Comparison of ENCODE assay signal across 14 cellular contexts in the genomic region with DNA sequence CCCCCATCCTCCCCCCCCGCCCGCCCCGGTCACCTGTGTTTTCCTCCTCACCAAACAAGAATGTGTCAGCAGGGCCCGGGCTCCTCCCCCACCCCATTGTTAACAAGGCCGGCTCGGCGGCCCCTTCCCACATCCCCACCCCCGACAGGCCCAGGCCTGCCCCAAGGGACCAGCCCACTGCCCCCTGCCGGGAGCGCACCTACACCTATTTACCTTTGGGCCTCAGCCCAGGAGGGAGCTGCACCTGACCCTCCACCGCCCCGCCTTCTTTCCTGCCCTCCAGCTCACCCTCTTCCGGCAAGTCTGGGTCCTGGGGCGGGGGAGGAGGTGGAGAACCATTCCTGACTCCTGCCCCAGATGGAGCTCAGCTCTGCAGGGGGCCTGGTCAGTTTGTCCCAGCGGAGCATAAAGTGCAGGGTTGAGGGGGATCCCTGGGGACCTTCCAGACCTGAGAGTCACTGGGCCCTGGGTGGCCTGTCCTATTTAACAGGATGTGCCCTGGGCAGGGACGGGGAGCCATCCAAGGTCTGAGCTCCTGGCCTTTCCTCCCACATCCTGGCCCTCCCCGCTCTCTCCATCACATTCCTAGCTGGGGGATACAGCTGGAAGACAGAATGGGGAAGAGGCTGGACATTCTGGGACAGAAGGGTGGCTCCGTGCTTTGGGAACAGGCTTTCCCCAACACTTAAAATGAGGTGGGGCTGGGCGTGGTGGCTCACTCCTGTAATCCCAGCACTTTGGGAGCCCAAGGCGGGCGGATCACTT. TPM values are rescaled to one million over a fixed set of nuclear protein-coding genes. Genes with fewer than 3 reads are reported as not detected.
A peak's percentile ranks its signal among the peaks of the same experiment; 100 is the strongest.
DNase-seq lines count a peak whose midpoint lies in the region; ATAC-seq, FAIRE-seq and TF ChIP-seq lines count a peak whose summit lies in the region.
"Had no signal": no experiment of that assay in that cellular context is flagged by ENCODE, and none has a peak within 500 bp of the region (broad histone marks: within the 10 kb centered on the region; RNA-seq: fewer than 3 reads in every experiment).

No MANE protein-coding gene starts in this region.

- intact Hi-C loops in left colon (cut with DNase I, micrococcal nuclease): no loop called here

- H3K9me3 ChIP-seq in A549 (no peaks in the 10 kb centered on the region), WERI-Rb-1 (ENCODE audit: severe bottlenecking) (no peaks in the 10 kb centered on the region)
- H3K9me3 ChIP-seq: tibial artery had no signal

- no peaks in the 10 kb centered on the region for H3K36me3 ChIP-seq in WERI-Rb-1
- H3K36me3 ChIP-seq: tibial artery had no signal

- no peak overlapping the region for H3K4me3 ChIP-seq in A549
- no peak overlapping the region for H3K4me3 ChIP-seq in WERI-Rb-1 (ENCODE audit: low read depth, low read length)
- H3K4me3 ChIP-seq: tibial artery had no signal

- H3K4me2 ChIP-seq in A549: peak overlapping the region; percentile 8

- CTCF ChIA-PET in A549 (lab: Yijun Ruan, JAX): interaction anchor here (0.6 to 38.7 kb wide), 16 partner anchors 9 to 1073 kb away, joined by 3 to 755 read pairs (median 4); no protein-coding TSS in a partner anchor

- TF ChIP-seq CTCF in A549 (IDR thresholded peaks at IDR 0.05) (no peak), WERI-Rb-1 (IDR thresholded peaks at IDR 0.05; ENCODE audit: low read depth, low read length) (no peak)

- POLR2A ChIA-PET in A549 (lab: Yijun Ruan, JAX): no interaction called here

- TF ChIP-seq POLR2A in A549 (IDR thresholded peaks at IDR 0.05; ENCODE audit: low read length): no peak
- TF ChIP-seq POLR2A in GM12891 (IDR thresholded peaks at IDR 0.05; ENCODE audit: low read depth, low read length): no peak

- peak overlapping the region; percentile 35 to 69; a peak in 5 of 6 replicates for H3K27ac ChIP-seq in A549
- H3K27ac ChIP-seq in WERI-Rb-1: peak overlapping the region; percentile 40; the same call in 1 of the 2 replicates
- H3K27ac ChIP-seq: tibial artery had no signal

- H3K4me1 ChIP-seq in A549: peaks cover 28% of the 10 kb centered on the region

- DNase-seq in A549 (ENCODE audit: low read depth in 1 of 2, low spot score in 1 of 2) (no peak), NCI-H1105 treated with DMSO at 0.1 percent for 48 hours (lab: John Stamatoyannopoulos, UW) (peak; percentile 94), WERI-Rb-1 (peak; percentile 62), left colon (peak; percentile 59 to 77), GM12891 (ENCODE audit: insufficient read length, low spot score) (no peak), dedifferentiated amniotic fluid mesenchymal stem cell (ENCODE audit: extremely low spot score) (no peak), HuH-7 (ENCODE audit: low spot score) (no peak), NCI-H1694 treated with DMSO at 0.1 percent for 48 hours (lab: John Stamatoyannopoulos, UW) (no peak)
- DNase-seq: activated CD4-positive, alpha-beta T cell treated with anti-CD3 and anti-CD28 coated beads for 1 hour; activated gamma-delta T cell; Kasumi-1; tibial artery had no signal

- 82% methylated on average over 11 of the region's 21 CpGs for WGBS in A549 (ENCODE audit: missing lambda C conversion rate)

- no peak for FAIRE-seq in A549 (lab: Jason Lieb, UNC)
- FAIRE-seq in GM12891 (lab: Jason Lieb, UNC): no peak

- ATAC-seq in A549: no peak
- peak; percentile 93 for ATAC-seq in left colon
- ATAC-seq: Right ventricle myocardium inferior had no signal

- H3K27me3 ChIP-seq in WERI-Rb-1 (ENCODE audit: insufficient read depth, low read depth, severe bottlenecking): no peaks in the 10 kb centered on the region

- TF ChIP-seq RAD21 in A549 (conservative IDR thresholded peaks at IDR 0.05 in 1 of 2, IDR thresholded peaks at IDR 0.05 in 1 of 2): no peak

- no peak for TF ChIP-seq EP300 in A549 (IDR thresholded peaks at IDR 0.05)

TF ChIP-seq in A549, 52 proteins besides CTCF, POLR2A, EP300 and RAD21 (continues in another document):
- TF ChIP-seq RARB (CRISPR knock-in tag; IDR thresholded peaks at IDR 0.05) (no peak), HOXB13 (CRISPR knock-in tag; IDR thresholded peaks at IDR 0.05; ENCODE audit: low read depth) (no peak), PHF8 (IDR thresholded peaks at IDR 0.05; ENCODE audit: borderline replicate concordance, low read depth) (no peak), ZNF302 (CRISPR knock-in tag; IDR thresholded peaks at IDR 0.05) (no peak)
- TF ChIP-seq, protein P1, sequence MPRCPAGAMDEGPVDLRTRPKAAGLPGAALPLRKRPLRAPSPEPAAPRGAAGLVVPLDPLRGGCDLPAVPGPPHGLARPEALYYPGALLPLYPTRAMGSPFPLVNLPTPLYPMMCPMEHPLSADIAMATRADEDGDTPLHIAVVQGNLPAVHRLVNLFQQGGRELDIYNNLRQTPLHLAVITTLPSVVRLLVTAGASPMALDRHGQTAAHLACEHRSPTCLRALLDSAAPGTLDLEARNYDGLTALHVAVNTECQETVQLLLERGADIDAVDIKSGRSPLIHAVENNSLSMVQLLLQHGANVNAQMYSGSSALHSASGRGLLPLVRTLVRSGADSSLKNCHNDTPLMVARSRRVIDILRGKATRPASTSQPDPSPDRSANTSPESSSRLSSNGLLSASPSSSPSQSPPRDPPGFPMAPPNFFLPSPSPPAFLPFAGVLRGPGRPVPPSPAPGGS (IDR thresholded peaks at IDR 0.05): no peak
- TF ChIP-seq, protein P2, sequence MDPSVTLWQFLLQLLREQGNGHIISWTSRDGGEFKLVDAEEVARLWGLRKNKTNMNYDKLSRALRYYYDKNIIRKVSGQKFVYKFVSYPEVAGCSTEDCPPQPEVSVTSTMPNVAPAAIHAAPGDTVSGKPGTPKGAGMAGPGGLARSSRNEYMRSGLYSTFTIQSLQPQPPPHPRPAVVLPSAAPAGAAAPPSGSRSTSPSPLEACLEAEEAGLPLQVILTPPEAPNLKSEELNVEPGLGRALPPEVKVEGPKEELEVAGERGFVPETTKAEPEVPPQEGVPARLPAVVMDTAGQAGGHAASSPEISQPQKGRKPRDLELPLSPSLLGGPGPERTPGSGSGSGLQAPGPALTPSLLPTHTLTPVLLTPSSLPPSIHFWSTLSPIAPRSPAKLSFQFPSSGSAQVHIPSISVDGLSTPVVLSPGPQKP (IDR thresholded peaks at IDR 0.05; ENCODE audit: low read depth, low read length): no peak

TF ChIP-seq in GM12891, 5 proteins besides CTCF, POLR2A, EP300 and RAD21:
- TF ChIP-seq SPI1 (IDR thresholded peaks at IDR 0.05; ENCODE audit: low read depth, low read length) (no peak), TAF1 (IDR thresholded peaks at IDR 0.05; ENCODE audit: low read depth, low read length) (no peak), PAX5 (IDR thresholded peaks at IDR 0.05; ENCODE audit: insufficient read depth, low read length, severe bottlenecking) (no peak)

RNA-seq across cellular contexts. Expression of a gene that starts 8.3 kb away (rescaled TPM):
- polyA plus RNA-seq in A549 (2011; rRNA removed) (0.09 TPM in 2 replicates), A549 (2017; fragmentation: RNase III; extraction: RNeasy Plus Mini Kit Qiagen cat#74134 plus additional on column Dnase treatment) (0.21 to 0.50 TPM (median 0.40 TPM) in 3 replicates)
- polyA plus RNA-seq in A549 (2012; cell fraction: cytosol; rRNA removed): 0.59 and 0.71 TPM in 2 replicates
- polyA plus RNA-seq in A549 (2012; cell fraction: nucleus; rRNA removed): 1.3 and 2.8 TPM in 2 replicates
- polyA minus RNA-seq in A549 (2011; rRNA and poly(A)+ RNA removed): 0.10 TPM in 1 of 2 replicates, not detected in the other
- 1 to 10 TPM; 1.6 to 2.8 TPM for total RNA-seq in left colon
- 0.09 TPM for polyA plus RNA-seq in GM12891 (2012; ENCODE audit: low read depth, missing spikeins)
- total RNA-seq: Right ventricle myocardium inferior had no signal
- polyA plus RNA-seq: AG04450 had no signal

RNA-seq across cellular contexts. Expression of a gene that starts 29.2 kb away (rescaled TPM):
- 64.5 and 76.4 TPM in 2 replicates for polyA plus RNA-seq in A549 (2011; rRNA removed)
- polyA plus RNA-seq in A549 (2012; cell fraction: cytosol; rRNA removed): 50.7 and 57.0 TPM in 2 replicates
- polyA plus RNA-seq in A549 (2012; cell fraction: nucleus; rRNA removed): 127 and 139 TPM in 2 replicates
- polyA plus RNA-seq in A549 (2017; fragmentation: RNase III; extraction: RNeasy Plus Mini Kit Qiagen cat#74134 plus additional on column Dnase treatment): 63.0 to 72.3 TPM (median 71.0 TPM) in 3 replicates
- 135 and 140 TPM in 2 replicates for polyA minus RNA-seq in A549 (2011; rRNA and poly(A)+ RNA removed)
- total RNA-seq in left colon: 100 to 1,000 TPM; 100 to 102 TPM
- 29.6 TPM for polyA plus RNA-seq in GM12891 (2012; ENCODE audit: low read depth, missing spikeins)

RNA-seq across cellular contexts. Expression of a gene that starts 53.8 kb away (rescaled TPM):
- polyA plus RNA-seq in A549 (2011; rRNA removed): 0.12 TPM in 1 of 2 replicates, not detected in the other
- polyA plus RNA-seq in A549 (2012; cell fraction: cytosol; rRNA removed): 0.03 and 0.04 TPM in 2 replicates
- 0.24 and 0.30 TPM in 2 replicates for polyA plus RNA-seq in A549 (2012; cell fraction: nucleus; rRNA removed)
- polyA plus RNA-seq in A549 (2017; fragmentation: RNase III; extraction: RNeasy Plus Mini Kit Qiagen cat#74134 plus additional on column Dnase treatment): 0.20 to 0.30 TPM (median 0.21 TPM) in 3 replicates
- not detected in 2 replicates for polyA minus RNA-seq in A549 (2011; rRNA and poly(A)+ RNA removed)
- total RNA-seq in left colon: under 1 TPM in 1 of 2 donors, not detected in 1; 0.22 TPM
- 10.4 TPM for polyA plus RNA-seq in GM12891 (2012; ENCODE audit: low read depth, missing spikeins)
- total RNA-seq: Right ventricle myocardium inferior had no signal
- polyA plus RNA-seq: AG04450 had no signal

RNA-seq across cellular contexts. Expression of a gene that starts 58.2 kb away (rescaled TPM):
- polyA plus RNA-seq in A549 (2011; rRNA removed) (0.32 and 0.38 TPM in 2 replicates), A549 (2017; fragmentation: RNase III; extraction: RNeasy Plus Mini Kit Qiagen cat#74134 plus additional on column Dnase treatment) (0.44 to 0.60 TPM (median 0.59 TPM) in 3 replicates)
- polyA plus RNA-seq in A549 (2012; cell fraction: cytosol; rRNA removed): 1.4 and 2.4 TPM in 2 replicates
- polyA plus RNA-seq in A549 (2012; cell fraction: nucleus; rRNA removed): 1.7 and 3.3 TPM in 2 replicates
- polyA minus RNA-seq in A549 (2011; rRNA and poly(A)+ RNA removed): 0.29 and 0.92 TPM in 2 replicates
- total RNA-seq in left colon: not detected
- 0.09 TPM for polyA plus RNA-seq in GM12891 (2012; ENCODE audit: low read depth, missing spikeins)
- total RNA-seq: Right ventricle myocardium inferior had no signal
- polyA plus RNA-seq: AG04450 had no signal

Comparison
In these comparisons a context has a peak if more than half of its experiments do, and no peak if none do; other contexts are left out.
1. DNase-seq: peak in NCI-H1105 treated with DMSO at 0.1 percent for 48 hours (single experiment), WERI-Rb-1 (single experiment) and left colon (2 of 2); none in A549 (0 of 2), GM12891 (single experiment), dedifferentiated amniotic fluid mesenchymal stem cell (single experiment), HuH-7 (single experiment) and NCI-H1694 treated with DMSO at 0.1 percent for 48 hours (single experiment).